ENCODE assay signal across 19 cellular contexts in genomic region chr11:23730307-23730998, GRCh38.
DNase-seq lines count a peak whose midpoint lies in the region; FAIRE-seq and TF ChIP-seq lines count a peak whose summit lies in the region.
"Had no signal": no experiment of that assay in that cellular context is flagged by ENCODE, and none has a peak within 500 bp of the region (broad histone marks: within the 10 kb centered on the region; RNA-seq: fewer than 3 reads in every experiment).

No MANE protein-coding gene starts in this region.

- in situ Hi-C loops in GM13976 (cut with MboI; ENCODE audit: low sequenced_read_pairs, unreplicated experiment): no loop called here

- TF ChIP-seq POLR2A in sigmoid colon (IDR thresholded peaks at IDR 0.05): no peak

- POLR2A ChIA-PET in A673 (lab: Charles Lee; ENCODE audit: low non-redundant PET): no interaction called here

- CTCF ChIA-PET in A673 (lab: Charles Lee): no interaction called here

- no peak for TF ChIP-seq EP300 in sigmoid colon (IDR thresholded peaks at IDR 0.05)

- BruUV-seq in A673 (replicated peaks; lab: Mats Ljungman, UMichigan): no TSS peak

- no peak for FAIRE-seq in kidney (lab: Jason Lieb, UNC)
- FAIRE-seq: D721Med, GM18507 had no signal

- intact Hi-C loops in kidney (cut with DNase I) (no loop called here), sigmoid colon (cut with DNase I) (no loop called here), A673 (cut with micrococcal nuclease; ENCODE audit: unreplicated experiment) (no loop called here)

- H3K9me3 ChIP-seq in kidney (ENCODE audit: control insufficient read depth in 1 of 2, low read length in 2 of 2) (no peaks in the 10 kb centered on the region), sigmoid colon (no peaks in the 10 kb centered on the region), A673 (ENCODE audit: low read depth, low read length, poor library complexity, severe bottlenecking) (no peaks in the 10 kb centered on the region)
- H3K9me3 ChIP-seq: MG63 had no signal

- no peaks in the 10 kb centered on the region for H3K36me3 ChIP-seq in kidney (ENCODE audit: control insufficient read depth in 1 of 2, insufficient read depth in 2 of 2, low read length in 2 of 2)
- no peaks in the 10 kb centered on the region for H3K36me3 ChIP-seq in sigmoid colon
- no peaks in the 10 kb centered on the region for H3K36me3 ChIP-seq in A673 (ENCODE audit: insufficient read depth, low read length, poor library complexity, severe bottlenecking)
- H3K36me3 ChIP-seq: MG63 had no signal

- H3K9ac ChIP-seq in kidney (ENCODE audit: low read length in 2 of 2): no peak overlapping the region

- WGBS in sigmoid colon, 2 donors: 95 to 96% methylated on average over 43 of the region's 43 CpGs

- H3K27ac ChIP-seq in kidney (ENCODE audit: low read depth in 2 of 2, low read length in 2 of 2) (no peak overlapping the region), sigmoid colon (no peak overlapping the region), A673 (ENCODE audit: low read depth, low read length, poor library complexity, severe bottlenecking) (no peak overlapping the region)
- H3K27ac ChIP-seq: HL-60 had no signal

- no peak for TF ChIP-seq CTCF in GM13976 (IDR thresholded peaks at IDR 0.05; ENCODE audit: borderline replicate concordance, control extremely low read depth, extremely low read depth, insufficient read depth, missing control alignments)
- TF ChIP-seq CTCF in kidney (IDR thresholded peaks at IDR 0.05; ENCODE audit: borderline replicate concordance, extremely low read depth, insufficient read depth): no peak
- no peak for TF ChIP-seq CTCF in sigmoid colon (IDR thresholded peaks at IDR 0.05)
- no peak for TF ChIP-seq CTCF in A673 (conservative IDR thresholded peaks at IDR 0.05; ENCODE audit: low read depth, low read length)

- H3K4me1 ChIP-seq in kidney (ENCODE audit: control insufficient read depth in 1 of 2, insufficient read depth in 1 of 2, low read depth in 1 of 2, low read length in 2 of 2) (no peaks in the 10 kb centered on the region), sigmoid colon (no peaks in the 10 kb centered on the region), A673 (ENCODE audit: insufficient read depth, low read length, poor library complexity, severe bottlenecking) (no peaks in the 10 kb centered on the region)

- no peak overlapping the region for H3K4me3 ChIP-seq in kidney (ENCODE audit: low read length in 2 of 2)
- no peak overlapping the region for H3K4me3 ChIP-seq in sigmoid colon
- H3K4me3 ChIP-seq in A673 (ENCODE audit: low read depth, low read length, poor library complexity, severe bottlenecking): no peak overlapping the region
- H3K4me3 ChIP-seq: MG63 had no signal

- DNase-seq in DMS53 (lab: John Stamatoyannopoulos, UW) (peak; percentile 90), GM13976 (ENCODE audit: low spot score) (peak; percentile 7), NCI-H748 treated with DMSO at 0.1 percent for 48 hours (lab: John Stamatoyannopoulos, UW) (peak; percentile 37), kidney (peak; percentile 66), sigmoid colon (no peak), ureter (ENCODE audit: low spot score) (no peak), hypothalamus (lab: John Stamatoyannopoulos, UW) (no peak), A673 (ENCODE audit: low spot score) (no peak)
- DNase-seq: ACHN; CD4-positive, alpha-beta T cell; HCEC 1CT; MG63; NCI-H1092 treated with DMSO at 0.1 percent for 48 hours; NCI-H187; NCI-H2171 treated with DMSO at 0.1 percent for 48 hours; NK-92 treated with Interleukin-12 subunit alpha and Interleukin-12 subunit beta, amount 100 ng/mL, for 24 hours had no signal

- H3K27me3 ChIP-seq in sigmoid colon: no peaks in the 10 kb centered on the region
- no peaks in the 10 kb centered on the region for H3K27me3 ChIP-seq in A673 (replicated peaks; ENCODE audit: insufficient read depth, low read depth, low read length, poor library complexity)
- H3K27me3 ChIP-seq: MG63 had no signal

Comparison
In these comparisons a context has a peak if more than half of its experiments do, and no peak if none do; other contexts are left out.
1. DNase-seq: peak in DMS53 (single experiment), GM13976 (single experiment), NCI-H748 treated with DMSO at 0.1 percent for 48 hours (single experiment) and kidney (single experiment); none in sigmoid colon (single experiment), ureter (single experiment), hypothalamus (0 of 51) and A673 (single experiment).